In the genomic region with DNA sequence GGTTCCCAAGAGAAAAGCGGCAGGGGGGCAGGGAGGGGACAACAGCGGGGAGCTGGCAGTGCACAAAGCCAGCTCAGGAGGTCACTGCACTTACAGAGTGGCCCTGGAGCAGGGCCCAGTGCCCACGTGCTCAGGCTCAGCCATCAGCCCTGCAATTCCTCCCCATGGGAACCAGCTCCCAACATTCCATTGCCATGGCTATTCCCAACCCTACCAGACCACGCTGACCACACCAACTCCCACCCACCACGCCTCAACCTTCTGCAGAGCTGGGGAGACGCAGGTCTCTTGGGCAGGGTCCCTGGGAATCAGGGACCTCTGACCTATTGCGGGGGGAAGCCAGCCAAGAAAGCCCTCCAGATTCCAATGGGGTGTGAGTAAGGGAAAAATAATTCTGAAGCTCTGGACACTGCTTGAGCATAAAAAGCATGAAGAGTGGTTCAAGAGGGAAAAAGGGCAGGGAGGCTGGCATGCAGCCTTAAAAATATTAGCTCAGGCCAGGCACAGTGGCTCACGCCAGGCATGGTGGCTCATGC, we compare ENCODE assay signal across 9 cellular contexts. TPM values are rescaled to one million over a fixed set of nuclear protein-coding genes. Genes with fewer than 3 reads are reported as not detected.
DNase-seq lines count a peak whose midpoint lies in the region; FAIRE-seq and TF ChIP-seq lines count a peak whose summit lies in the region.
"Had no signal": no experiment of that assay in that cellular context is flagged by ENCODE, and none has a peak within 500 bp of the region (broad histone marks: within the 10 kb centered on the region; RNA-seq: fewer than 3 reads in every experiment).

No MANE protein-coding gene starts in this region.

- TF ChIP-seq EP300 in H1 (IDR thresholded peaks at IDR 0.05; ENCODE audit: borderline replicate concordance in 1 of 2, low read depth in 2 of 2, low read length in 2 of 2), result no peak

- H3K36me3 ChIP-seq in MG63, result no peaks in the 10 kb centered on the region; the same call in 1 of the 2 replicates
- H3K36me3 ChIP-seq in H1 (ENCODE audit: control insufficient read depth in 2 of 4, insufficient read depth in 4 of 4, low read length in 3 of 4), result peaks cover 0 to 6% (median 0%) of the 10 kb centered on the region in 4 experiments; a peak in 1 of 8 replicates
- peaks cover 13% of the 10 kb centered on the region for H3K36me3 ChIP-seq in mesodermal cell (ENCODE audit: control insufficient read depth, insufficient read depth, low read length)

- 81% methylated on average over 8 of the region's 8 CpGs; no CpG with 5 or more reads in 1 of the 2 experiments for WGBS in H1 (ENCODE audit: extremely low coverage in 1 of 2, insufficient coverage in 1 of 2, insufficient read length in 1 of 2, insufficient replicate concordance in 2 of 2, low coverage in 1 of 2, low lambda C conversion rate in 2 of 2, missing lambda C conversion rate in 1 of 2), 2 experiments
- 68 to 75% methylated on average over 4 to 6 of the region's 8 CpGs for WGBS in mesodermal cell (ENCODE audit: insufficient coverage in 2 of 2), 2 experiments

- H3K79me2 ChIP-seq in H1 (ENCODE audit: control insufficient read depth in 1 of 2, insufficient read depth in 2 of 2, low read length in 2 of 2), result peaks cover 5 to 79% of the 10 kb centered on the region in 2 experiments; a peak in 3 of 4 replicates

- peak overlapping the region; percentile 26 for H2BK5ac ChIP-seq in H1 (ENCODE audit: low read depth, low read length)

- no peak overlapping the region for H3K23ac ChIP-seq in H1 (ENCODE audit: insufficient read length)

- TF ChIP-seq CTCF in H1 (IDR thresholded peaks at IDR 0.05; ENCODE audit: control extremely low read depth in 1 of 3, insufficient read depth in 1 of 3, low read depth in 1 of 3, low read length in 3 of 3), result no peak

- peaks cover 4% of the 10 kb centered on the region in 2 experiments for H4K20me1 ChIP-seq in H1 (replicated peaks in 1 of 2; ENCODE audit: control insufficient read depth in 1 of 2, insufficient read depth in 2 of 2, low read length in 2 of 2)

- no peak overlapping the region for H2BK12ac ChIP-seq in H1 (ENCODE audit: low read depth, low read length)

- H3K4me2 ChIP-seq in H1 (ENCODE audit: insufficient read depth in 1 of 2, low read depth in 2 of 2, low read length in 2 of 2), result no peak overlapping the region

- H3K79me1 ChIP-seq in H1 (ENCODE audit: low read depth, low read length), result peaks cover 12% of the 10 kb centered on the region

- H3K9ac ChIP-seq in H1 (replicated peaks in 1 of 4; ENCODE audit: extremely low read depth in 1 of 4, low read depth in 3 of 4, low read length in 3 of 4), result no peak overlapping the region

- no peak overlapping the region for H2AFZ ChIP-seq in H1 (ENCODE audit: low read length)

- no peak overlapping the region for H4K5ac ChIP-seq in H1 (ENCODE audit: insufficient read length, low read depth, low read length)

- H3K27me3 ChIP-seq in MG63 (no peaks in the 10 kb centered on the region), H1 (replicated peaks in 1 of 4; ENCODE audit: control insufficient read depth in 3 of 4, extremely low read depth in 1 of 4, insufficient read depth in 3 of 4, low read length in 3 of 4) (no peaks in the 10 kb centered on the region)

- no peak for TF ChIP-seq RAD21 in H1 (IDR thresholded peaks at IDR 0.05 in 1 of 2, conservative IDR thresholded peaks at IDR 0.05 in 1 of 2; ENCODE audit: low read depth in 2 of 2, low read length in 2 of 2)

- peaks cover 14 to 36% (median 23%) of the 10 kb centered on the region in 4 experiments for H3K4me1 ChIP-seq in H1 (replicated peaks in 1 of 4; ENCODE audit: control insufficient read depth in 3 of 4, insufficient read depth in 4 of 4, low read length in 3 of 4)
- H3K4me1 ChIP-seq in mesodermal cell (ENCODE audit: control insufficient read depth, insufficient read depth, low read length, poor library complexity, severe bottlenecking), result peaks cover 26% of the 10 kb centered on the region

- peak overlapping the region; percentile 55 for H3K18ac ChIP-seq in H1 (ENCODE audit: extremely low read depth, low read length)

- peak overlapping the region; percentile 88; the same call in 1 of the 2 replicates for H2BK15ac ChIP-seq in H1 (ENCODE audit: low read length)

- DNase-seq in AG08395 (ENCODE audit: low spot score) (peak; percentile 94), MG63 (peak; percentile 95), H1 (ENCODE audit: low read depth in 1 of 2, low spot score in 2 of 2) (no peak), HEK293T (ENCODE audit: extremely low spot score) (no peak), NCI-H1436 treated with DMSO at 0.1 percent for 48 hours (lab: John Stamatoyannopoulos, UW) (no peak), NCI-H2107 treated with DMSO at 0.1 percent for 48 hours (lab: John Stamatoyannopoulos, UW; ENCODE audit: unreplicated experiment) (no peak), NCI-H2227 (lab: John Stamatoyannopoulos, UW; ENCODE audit: unreplicated experiment) (no peak)
- DNase-seq: activated naive CD4-positive, alpha-beta T cell treated with anti-CD3 and anti-CD28 coated beads for 36 hours had no signal

- peak overlapping the region; percentile 63 for H4K91ac ChIP-seq in H1 (replicated peaks; ENCODE audit: insufficient read length, low read length)

- H3K9me3 ChIP-seq in MG63 (no peaks in the 10 kb centered on the region), H1 (ENCODE audit: insufficient read depth in 2 of 2, low read depth in 1 of 2, low read length in 1 of 2) (no peaks in the 10 kb centered on the region), mesodermal cell (ENCODE audit: control insufficient read depth, low read length) (no peaks in the 10 kb centered on the region)

- no peak overlapping the region for H3K56ac ChIP-seq in H1 (replicated peaks; ENCODE audit: insufficient read length, low read depth, low read length)

- H3K23me2 ChIP-seq in H1 (ENCODE audit: low read depth, low read length), result peaks cover 1% of the 10 kb centered on the region; the same call in 1 of the 2 replicates

- POLR2A ChIA-PET in H1 (lab: Charles Lee; ENCODE audit: partially characterized antibody) (interaction anchor here (0.8 to 1.8 kb wide), 4 partner anchors 9 to 59 kb away, joined by 3 to 8 read pairs (median 3); no protein-coding TSS in a partner anchor), HEK293T (lab: Yijun Ruan, JAX) (no interaction called here)

- no peak for TF ChIP-seq POLR2A in H1 (IDR thresholded peaks at IDR 0.05; ENCODE audit: control extremely low read depth in 1 of 2, low read depth in 2 of 2, low read length in 2 of 2)

- peak overlapping the region; percentile 13 for H3K4ac ChIP-seq in H1 (replicated peaks; ENCODE audit: insufficient read length, low read depth, low read length)

- no peak overlapping the region for H2BK120ac ChIP-seq in H1 (replicated peaks; ENCODE audit: low read depth, low read length)

- H3K27ac ChIP-seq in H1 (ENCODE audit: low read depth, low read length) (no peak overlapping the region; the same call in 1 of the 2 replicates), mesodermal cell (ENCODE audit: low read depth, low read length, severe bottlenecking) (peak overlapping the region; percentile 81)

- no peak for FAIRE-seq in H1 (lab: Jason Lieb, UNC)

- CTCF ChIA-PET in H1 (lab: Charles Lee; ENCODE audit: partially characterized antibody) (interaction anchor here (1.1 to 1.4 kb wide), 4 partner anchors 13 to 122 kb away, joined by 3 to 6 read pairs (median 3); no protein-coding TSS in a partner anchor), HEK293T (lab: Yijun Ruan, JAX) (interaction anchor here (0.7 kb wide), 1 partner anchor 173 kb away, joined by 3 read pairs; no protein-coding TSS in a partner anchor)

- H3K4me3 ChIP-seq in MG63 (no peak overlapping the region), H1 (ENCODE audit: extremely low read depth in 1 of 4, insufficient read depth in 2 of 4, low read depth in 3 of 4, low read length in 4 of 4) (no peak overlapping the region), mesodermal cell (ENCODE audit: extremely low read depth, insufficient read depth, low read length, poor library complexity, severe bottlenecking) (no peak overlapping the region)

- H2AK5ac ChIP-seq in H1 (ENCODE audit: low read depth, low read length), result peak overlapping the region; percentile 47; the same call in 1 of the 2 replicates

- H3K14ac ChIP-seq in H1 (ENCODE audit: insufficient read length), result no peak overlapping the region

- H2BK20ac ChIP-seq in H1 (ENCODE audit: low read length), result 0 out of 2 replicates have a peak overlapping the region, but pooled peaks have one; percentile 87

- H4K8ac ChIP-seq in H1 (ENCODE audit: extremely low read depth, insufficient read depth, low read length), result no peak overlapping the region

TF ChIP-seq in H1, 55 proteins besides CTCF, POLR2A, EP300 and RAD21 (continues in another document):
- TF ChIP-seq TAF1 (IDR thresholded peaks at IDR 0.05; ENCODE audit: low read depth, low read length), result no peak

TF ChIP-seq in HEK293T, 16 proteins besides CTCF, POLR2A, EP300 and RAD21 (continues in another document):
- TF ChIP-seq SP1 (IDR thresholded peaks at IDR 0.05) (no peak), NFRKB (IDR thresholded peaks at IDR 0.05) (no peak), FOXM1 (IDR thresholded peaks at IDR 0.05; ENCODE audit: borderline replicate concordance) (no peak)

RNA-seq across cellular contexts. Expression of a gene that starts 38.3 kb away (rescaled TPM):
- 37.6 and 51.1 TPM in 2 replicates for total RNA-seq in MG63 (2014; rRNA removed; shearing (Covaris generic); ENCODE audit: low replicate concordance)
- 23.9 and 28.3 TPM in 2 replicates for total RNA-seq in H1 (2021; fragmentation: NEBNext Ultra II Directional; extraction: Animal tissue kit (Norgen Biotek cat#: 25700))
- polyA plus RNA-seq in H1 (2011; rRNA removed), result 18.1 and 18.4 TPM in 2 replicates
- polyA plus RNA-seq in H1 (2011; cell fraction: cytosol; rRNA removed), result 23.4 TPM
- polyA plus RNA-seq in H1 (2011; cell fraction: nucleus; rRNA removed), result 26.2 TPM
- polyA plus RNA-seq in H1 (2012, experiment 1 of 2), result 24.2 to 28.8 TPM (median 27.7 TPM) in 4 replicates
- 10.5 TPM for polyA plus RNA-seq in H1 (2012, experiment 2 of 2)
- polyA plus RNA-seq in H1 (2013, experiment 1 of 2), result 11.5 TPM
- polyA plus RNA-seq in H1 (2013, experiment 2 of 2), result 9.4 TPM
- 37.2 and 40.4 TPM in 2 replicates for polyA minus RNA-seq in H1 (2011; rRNA and poly(A)+ RNA removed)
- polyA minus RNA-seq in H1 (2011; cell fraction: cytosol; rRNA and poly(A)+ RNA removed), result 18.1 TPM
- 27.6 TPM for polyA minus RNA-seq in H1 (2011; cell fraction: nucleus; rRNA and poly(A)+ RNA removed)
- 22.9 TPM for polyA plus RNA-seq in mesodermal cell (2013, experiment 1 of 2)
- polyA plus RNA-seq in mesodermal cell (2013, experiment 2 of 2), result 24.9 TPM

RNA-seq across cellular contexts. Expression of a gene that starts 39.4 kb away (rescaled TPM):
- 21.1 and 37.1 TPM in 2 replicates for total RNA-seq in MG63 (2014; rRNA removed; shearing (Covaris generic); ENCODE audit: low replicate concordance)
- 58.8 and 62.1 TPM in 2 replicates for total RNA-seq in H1 (2021; fragmentation: NEBNext Ultra II Directional; extraction: Animal tissue kit (Norgen Biotek cat#: 25700))
- polyA plus RNA-seq in H1 (2011; rRNA removed), result 143 and 162 TPM in 2 replicates
- 134 TPM for polyA plus RNA-seq in H1 (2011; cell fraction: cytosol; rRNA removed)
- polyA plus RNA-seq in H1 (2011; cell fraction: nucleus; rRNA removed), result 139 TPM
- 52.5 to 56.1 TPM (median 54.1 TPM) in 4 replicates for polyA plus RNA-seq in H1 (2012, experiment 1 of 2)
- polyA plus RNA-seq in H1 (2012, experiment 2 of 2), result 69.0 TPM
- polyA plus RNA-seq in H1 (2013, experiment 1 of 2), result 93.0 TPM
- 95.7 TPM for polyA plus RNA-seq in H1 (2013, experiment 2 of 2)
- polyA minus RNA-seq in H1 (2011; rRNA and poly(A)+ RNA removed), result 80.0 and 85.9 TPM in 2 replicates
- polyA minus RNA-seq in H1 (2011; cell fraction: cytosol; rRNA and poly(A)+ RNA removed), result 59.8 TPM
- polyA minus RNA-seq in H1 (2011; cell fraction: nucleus; rRNA and poly(A)+ RNA removed), result 63.8 TPM
- 46.2 TPM for polyA plus RNA-seq in mesodermal cell (2013, experiment 1 of 2)
- 39.7 TPM for polyA plus RNA-seq in mesodermal cell (2013, experiment 2 of 2)

Comparison
In these comparisons a context has a peak if more than half of its experiments do, and no peak if none do; other contexts are left out.
1. DNase-seq: peak in AG08395 (single experiment) and MG63 (single experiment); none in H1 (0 of 2), HEK293T (single experiment), NCI-H1436 treated with DMSO at 0.1 percent for 48 hours (single experiment), NCI-H2107 treated with DMSO at 0.1 percent for 48 hours (single experiment) and NCI-H2227 (single experiment).